30 cellular contexts compared by ENCODE assay signal in genomic region chr14:85441909-85442643, GRCh38.
"Had no signal": no experiment of that assay in that cellular context is flagged by ENCODE, and none has a peak within 500 bp of the region (broad histone marks: within the 10 kb centered on the region; RNA-seq: fewer than 3 reads in every experiment).

No MANE protein-coding gene starts in this region.

- H3K27me3 ChIP-seq: adrenal gland, SJCRH30 had no signal

- H2AFZ ChIP-seq: PC-9 had no signal

- ATAC-seq: activated CD4-positive, alpha-beta T cell treated with anti-CD3 and anti-CD28 coated beads for 36 hours; activated CD4-positive, CD25-positive, alpha-beta regulatory T cell treated with anti-CD3 and anti-CD28 coated beads, Interleukin-2, amount 50 U/mL, for 24 hours; activated naive CD4-positive, alpha-beta T cell treated with anti-CD3 and anti-CD28 coated beads, Interleukin-2, amount 50 U/mL, for 72 hours; WTC11 had no signal

- H3K4me1 ChIP-seq: adrenal gland had no signal

- H3K36me3 Mint-ChIP-seq: activated CD4-positive, alpha-beta memory T cell treated with anti-CD3 and anti-CD28 coated beads for 36 hours; activated naive CD4-positive, alpha-beta T cell treated with anti-CD3 and anti-CD28 coated beads, Interleukin-2, amount 50 U/mL, for 72 hours; brain; WTC11 had no signal

- H3K9me3 ChIP-seq: adrenal gland, SJCRH30 had no signal

- H3K27ac ChIP-seq: adrenal gland, PC-9, SK-N-MC had no signal

- H3K27me3 Mint-ChIP-seq: activated CD4-positive, alpha-beta memory T cell treated with anti-CD3 and anti-CD28 coated beads for 36 hours; activated CD4-positive, alpha-beta T cell treated with anti-CD3 and anti-CD28 coated beads for 36 hours; brain had no signal

- H3K27ac Mint-ChIP-seq: activated CD4-positive, alpha-beta memory T cell treated with anti-CD3 and anti-CD28 coated beads for 36 hours; activated CD4-positive, alpha-beta T cell treated with anti-CD3 and anti-CD28 coated beads for 36 hours; activated naive CD4-positive, alpha-beta T cell treated with anti-CD3 and anti-CD28 coated beads for 36 hours; activated naive CD4-positive, alpha-beta T cell treated with anti-CD3 and anti-CD28 coated beads, Interleukin-2, amount 50 U/mL, for 72 hours; brain; T-helper 1 cell treated with Interleukin-12 subunit alpha and Interleukin-12 subunit beta and Interleukin-4 antibody, amounts not matched to agents 30 μg/mL and 1 μg/mL, for 36 hours; T-helper 2 cell treated with Interferon-gamma antibody and Interleukin-4, amounts not matched to agents 5 μg/mL and 100 μg/mL, for 36 hours; WTC11 had no signal

- H3K4me3 Mint-ChIP-seq: activated CD4-positive, alpha-beta memory T cell treated with anti-CD3 and anti-CD28 coated beads for 36 hours; activated CD4-positive, alpha-beta T cell treated with anti-CD3 and anti-CD28 coated beads for 36 hours; activated naive CD4-positive, alpha-beta T cell treated with anti-CD3 and anti-CD28 coated beads for 36 hours; brain; T-helper 1 cell treated with Interleukin-12 subunit alpha and Interleukin-12 subunit beta and Interleukin-4 antibody, amounts not matched to agents 30 μg/mL and 1 μg/mL, for 36 hours; T-helper 2 cell treated with Interferon-gamma antibody and Interleukin-4, amounts not matched to agents 5 μg/mL and 100 μg/mL, for 36 hours; WTC11 had no signal

- DNase-seq: activated CD4-positive, alpha-beta memory T cell treated with anti-CD3 and anti-CD28 coated beads for 36 hours; activated CD4-positive, alpha-beta T cell treated with anti-CD3 and anti-CD28 coated beads for 36 hours; activated CD4-positive, alpha-beta T cell treated with anti-CD3 and anti-CD28 coated beads, Interleukin-2, amount 50 U/mL, for 1 hour; activated gamma-delta T cell treated with Interleukin-2 at 50 U/mL for 16 hours; activated naive CD4-positive, alpha-beta T cell treated with anti-CD3 and anti-CD28 coated beads for 36 hours; activated T-cell treated with anti-CD3 and anti-CD28 coated beads, Interleukin-2, amount 50 U/mL, for 1 hour; adrenal gland; central memory CD4-positive, alpha-beta T cell; KG1; NCI-H1092 treated with DMSO at 0.1 percent for 48 hours; NCI-H1417; NCI-H146; NCI-H187; NCI-H2029 treated with DMSO at 0.1 percent for 48 hours; NCI-H2107; NCI-H2171; NCI-H510A; NCI-H526; NCI-H748 treated with DMSO at 0.1 percent for 48 hours; NK-92 treated with Interleukin-12 subunit alpha and Interleukin-12 subunit beta, amount 100 ng/mL, for 24 hours; PC-9; SHP77; SJCRH30 had no signal

- H3K9me3 Mint-ChIP-seq: activated naive CD4-positive, alpha-beta T cell treated with anti-CD3 and anti-CD28 coated beads for 36 hours; T-helper 1 cell treated with Interleukin-12 subunit alpha and Interleukin-12 subunit beta and Interleukin-4 antibody, amounts not matched to agents 30 μg/mL and 1 μg/mL, for 36 hours had no signal

- H3K4me2 ChIP-seq: PC-9 had no signal

- H3K4me1 Mint-ChIP-seq: activated CD4-positive, alpha-beta T cell treated with anti-CD3 and anti-CD28 coated beads for 36 hours; WTC11 had no signal
